Comparison of ENCODE assay signal across 14 cellular contexts in the genomic region with DNA sequence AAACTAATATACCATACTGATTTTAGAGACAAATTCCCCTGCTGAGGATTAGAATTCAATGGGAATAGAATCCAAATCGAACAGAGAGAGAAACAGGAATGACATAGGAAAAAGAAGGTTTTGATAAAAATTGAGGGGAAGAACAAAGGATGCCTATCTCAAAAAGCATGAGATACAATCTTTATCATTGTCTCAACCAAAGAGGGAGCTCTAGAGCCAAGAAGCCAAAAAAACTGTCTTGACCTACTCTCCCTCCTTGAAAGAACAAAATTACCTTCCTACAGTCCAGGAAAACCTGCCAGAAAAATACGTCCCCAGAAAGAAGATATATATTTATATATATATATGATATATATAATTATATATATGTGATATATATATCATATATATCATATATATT. TPM values are rescaled to one million over a fixed set of nuclear protein-coding genes. Genes with fewer than 3 reads are reported as not detected.
DNase-seq lines count a peak whose midpoint lies in the region; ATAC-seq and TF ChIP-seq lines count a peak whose summit lies in the region.
"Had no signal": no experiment of that assay in that cellular context is flagged by ENCODE, and none has a peak within 500 bp of the region (broad histone marks: within the 10 kb centered on the region; RNA-seq: fewer than 3 reads in every experiment).

No MANE protein-coding gene starts in this region.

- H3K4me1 ChIP-seq in GM23248 (ENCODE audit: insufficient read depth) = no peaks in the 10 kb centered on the region
- no peaks in the 10 kb centered on the region for H3K4me1 ChIP-seq in SJCRH30
- no peaks in the 10 kb centered on the region for H3K4me1 ChIP-seq in prostate gland (replicated peaks)
- H3K4me1 ChIP-seq: psoas muscle had no signal

- H3K4me3 ChIP-seq in GM06990 (replicated peaks; ENCODE audit: low read depth, low read length) (no peak overlapping the region), GM23248 (no peak overlapping the region), fibroblast of pulmonary artery (replicated peaks; ENCODE audit: low read depth, low read length) (no peak overlapping the region), SJCRH30 (no peak overlapping the region), prostate gland (no peak overlapping the region)
- H3K4me3 ChIP-seq: psoas muscle had no signal

- TF ChIP-seq CTCF in GM06990 (IDR thresholded peaks at IDR 0.05; ENCODE audit: insufficient read depth, low read length, poor library complexity, severe bottlenecking) = peak; percentile 40
- peak; percentile 15 for TF ChIP-seq CTCF in fibroblast of pulmonary artery (IDR thresholded peaks at IDR 0.05; ENCODE audit: low read length, missing control alignments)
- TF ChIP-seq CTCF in prostate gland (IDR thresholded peaks at IDR 0.05) = no peak

- H3K36me3 ChIP-seq in GM06990 (ENCODE audit: control insufficient read depth, insufficient read depth, low read length) (no peaks in the 10 kb centered on the region), GM23248 (ENCODE audit: low read depth) (no peaks in the 10 kb centered on the region), SJCRH30 (no peaks in the 10 kb centered on the region), prostate gland (no peaks in the 10 kb centered on the region)

- H3K9me3 ChIP-seq in GM23248 (ENCODE audit: low read depth) (no peaks in the 10 kb centered on the region), SJCRH30 (replicated peaks) (no peaks in the 10 kb centered on the region), prostate gland (no peaks in the 10 kb centered on the region)
- H3K9me3 ChIP-seq: psoas muscle had no signal

- TF ChIP-seq POLR2A in prostate gland (IDR thresholded peaks at IDR 0.05) = no peak

- H3K9me2 ChIP-seq in GM23248 (ENCODE audit: insufficient read depth) = no peaks in the 10 kb centered on the region

- no peak overlapping the region for H3K9ac ChIP-seq in GM23248

- 3 to 4% methylated on average over 2 of the region's 2 CpGs for WGBS in GM23248 (ENCODE audit: low coverage in 1 of 2, low lambda C conversion rate in 2 of 2, missing lambda C conversion rate in 2 of 2), 2 experiments
- WGBS in prostate gland = 58% methylated on average over 2 of the region's 2 CpGs

- no peak overlapping the region for H2AFZ ChIP-seq in GM23248

- intact Hi-C loops in prostate gland (cut with DNase I) = no loop called here

- in situ Hi-C loops in GM23248 (cut with MboI) = no loop called here

- H3K79me2 ChIP-seq in GM23248 (ENCODE audit: insufficient read depth) = no peaks in the 10 kb centered on the region

- no peaks in the 10 kb centered on the region for H3F3A ChIP-seq in GM23248 (ENCODE audit: insufficient read depth)

- H4K20me1 ChIP-seq in GM23248 (ENCODE audit: insufficient read depth) = no peaks in the 10 kb centered on the region

- no peak overlapping the region for H3K27ac ChIP-seq in GM23248
- no peak overlapping the region for H3K27ac ChIP-seq in SJCRH30
- H3K27ac ChIP-seq in prostate gland = no peak overlapping the region
- H3K27ac ChIP-seq: psoas muscle had no signal

- H3K27me3 ChIP-seq in GM06990 (replicated peaks; ENCODE audit: control insufficient read depth, insufficient read depth, low read length) (no peaks in the 10 kb centered on the region), GM23248 (replicated peaks; ENCODE audit: insufficient read depth) (peaks cover 1% of the 10 kb centered on the region), SJCRH30 (no peaks in the 10 kb centered on the region), prostate gland (replicated peaks; ENCODE audit: insufficient read depth) (no peaks in the 10 kb centered on the region)

- ATAC-seq in GM18907 (IDR thresholded peaks at IDR 0.05; ENCODE audit: unreplicated experiment) = no peak
- ATAC-seq: psoas muscle had no signal

- H3K4me2 ChIP-seq in GM23248 (ENCODE audit: unreplicated experiment) = no peak overlapping the region

- DNase-seq in GM06990 (ENCODE audit: extremely low read depth, insufficient read length) = no peak
- DNase-seq in GM23248 = peak; percentile 13
- peak; percentile 59 for DNase-seq in NCI-H69 (lab: John Stamatoyannopoulos, UW)
- no peak for DNase-seq in fibroblast of pulmonary artery (ENCODE audit: low read depth)
- no peak for DNase-seq in SJCRH30
- no peak for DNase-seq in prostate gland (ENCODE audit: low spot score)
- no peak for DNase-seq in inferior parietal cortex (ENCODE audit: extremely low spot score)
- DNase-seq: activated CD8-positive, alpha-beta memory T cell treated with anti-CD3 and anti-CD28 coated beads, Interleukin-2, amount 50 U/mL, for 4 hours; amniotic stem cell; NCI-H146; psoas muscle; stimulated activated CD4-positive, alpha-beta T cell treated with anti-CD3 and anti-CD28 coated beads, Interleukin-4, amount 100 ng/mL, for 1 hour; T-helper 9 cell had no signal

RNA-seq across cellular contexts. Expression of gene MIR17HG, which starts 39.2 kb away (rescaled TPM):
- total RNA-seq in GM23248 (2014; rRNA removed; shearing (Covaris generic)) = 0.43 and 2.5 TPM in 2 replicates
- polyA plus RNA-seq in GM23248 (2016; fragmentation: Nextera tagmentation; extraction: Ambion mirVana) = 0.20 and 0.27 TPM in 2 replicates
- total RNA-seq in SJCRH30 (2014; rRNA removed; shearing (Covaris generic)) = 43.9 and 55.8 TPM in 2 replicates
- total RNA-seq in prostate gland = 1 to 10 TPM; 1.0 to 2.9 TPM

Comparison
In these comparisons a context has a peak if more than half of its experiments do, and no peak if none do; other contexts are left out.
1. DNase-seq: peak in GM23248 (single experiment) and NCI-H69 (single experiment); none in GM06990 (single experiment), fibroblast of pulmonary artery (single experiment), SJCRH30 (0 of 2), prostate gland (single experiment) and inferior parietal cortex (single experiment).
2. CTCF ChIP-seq: peak in GM06990 (single experiment) and fibroblast of pulmonary artery (single experiment); none in prostate gland (0 of 4).
3. RNA of gene MIR17HG, which starts 39.2 kb away (total RNA-seq): 43.9 to 55.8 TPM in SJCRH30; 1.0 to 2.9 TPM in prostate gland and 0.43 to 2.5 TPM in GM23248; every median in the first group is over 10 times any median in the second.